In genomic region chr9:68523367-68523936, GRCh38 we compare ENCODE assay signal across 25 cellular contexts. TPM values are rescaled to one million over a fixed set of nuclear protein-coding genes. Genes with fewer than 3 reads are reported as not detected.
"Had no signal": no experiment of that assay in that cellular context is flagged by ENCODE, and none has a peak within 500 bp of the region (broad histone marks: within the 10 kb centered on the region; RNA-seq: fewer than 3 reads in every experiment).

No MANE protein-coding gene starts in this region.

- H3K27me3 ChIP-seq: brain microvascular endothelial cell, tibial artery, uterus had no signal

- DNase-seq: activated CD4-positive, alpha-beta T cell treated with anti-CD3 and anti-CD28 coated beads for 1 hour; activated CD4-positive, alpha-beta T cell treated with anti-CD3 and anti-CD28 coated beads, Interleukin-2, amount 50 U/mL, for 1 hour; activated CD8-positive, alpha-beta T cell treated with anti-CD3 and anti-CD28 coated beads, Interleukin-2, amount 10 ng/mL, durations not matched to agents 7 days and 5 days; activated gamma-delta T cell treated with Interleukin-2 at 50 U/mL for 16 hours; activated T-cell treated with anti-CD3 and anti-CD28 coated beads, Interleukin-2, amount 50 U/mL, for 1 hour; aorta; brain microvascular endothelial cell; caudate nucleus; effector CD4-positive, alpha-beta T cell; hypothalamus; nephron progenitor cell; nucleus accumbens; right cardiac atrium; stimulated activated CD4-positive, alpha-beta T cell treated with anti-CD3 and anti-CD28 coated beads, Interleukin-12 subunit alpha, Interleukin-12 subunit beta, amount 100 ng/mL, for 4 hours; stimulated activated naive CD8-positive, alpha-beta T cell treated with anti-CD3 and anti-CD28 coated beads, Interleukin-15, amount 100 ng/mL, for 72 hours; tibial artery; uterus had no signal

- H3K36me3 ChIP-seq: brain microvascular endothelial cell, uterus had no signal

- H3K27ac ChIP-seq: brain microvascular endothelial cell, parathyroid adenoma, tibial artery, uterus had no signal

- H3K4me3 ChIP-seq: tibial artery, uterus had no signal

- ATAC-seq: activated CD8-positive, alpha-beta T cell treated with anti-CD3 and anti-CD28 coated beads, Interleukin-2, amount 10 ng/mL, durations not matched to agents 7 days and 5 days; activated naive CD4-positive, alpha-beta T cell treated with anti-CD3 and anti-CD28 coated beads, Interleukin-2, amount 50 U/mL, for 72 hours; right cardiac atrium; stimulated activated effector memory CD8-positive, alpha-beta T cell treated with anti-CD3 and anti-CD28 coated beads, Interleukin-12 subunit alpha, Interleukin-12 subunit beta, amount 100 ng/mL, for 72 hours; stimulated activated naive CD8-positive, alpha-beta T cell treated with anti-CD3 and anti-CD28 coated beads, Interleukin-15, amount 100 ng/mL, for 72 hours had no signal

- H3K9me3 ChIP-seq: tibial artery, uterus had no signal

- H3K4me1 ChIP-seq: parathyroid adenoma, uterus had no signal

RNA-seq across cellular contexts. Expression of gene TMEM252, which starts 17.2 kb away (rescaled TPM):
- total RNA-seq: activated CD8-positive, alpha-beta T cell treated with anti-CD3 and anti-CD28 coated beads, Interleukin-2, amount 10 ng/mL, durations not matched to agents 7 days and 5 days; activated naive CD4-positive, alpha-beta T cell treated with anti-CD3 and anti-CD28 coated beads, Interleukin-2, amount 50 U/mL, for 72 hours; aorta; epithelial cell of proximal tubule; frontal cortex; lower leg skin; mononuclear cell; pulmonary artery endothelial cell; right cardiac atrium had no signal
